Comparison of ENCODE assay signal across 10 cellular contexts in the genomic region with DNA sequence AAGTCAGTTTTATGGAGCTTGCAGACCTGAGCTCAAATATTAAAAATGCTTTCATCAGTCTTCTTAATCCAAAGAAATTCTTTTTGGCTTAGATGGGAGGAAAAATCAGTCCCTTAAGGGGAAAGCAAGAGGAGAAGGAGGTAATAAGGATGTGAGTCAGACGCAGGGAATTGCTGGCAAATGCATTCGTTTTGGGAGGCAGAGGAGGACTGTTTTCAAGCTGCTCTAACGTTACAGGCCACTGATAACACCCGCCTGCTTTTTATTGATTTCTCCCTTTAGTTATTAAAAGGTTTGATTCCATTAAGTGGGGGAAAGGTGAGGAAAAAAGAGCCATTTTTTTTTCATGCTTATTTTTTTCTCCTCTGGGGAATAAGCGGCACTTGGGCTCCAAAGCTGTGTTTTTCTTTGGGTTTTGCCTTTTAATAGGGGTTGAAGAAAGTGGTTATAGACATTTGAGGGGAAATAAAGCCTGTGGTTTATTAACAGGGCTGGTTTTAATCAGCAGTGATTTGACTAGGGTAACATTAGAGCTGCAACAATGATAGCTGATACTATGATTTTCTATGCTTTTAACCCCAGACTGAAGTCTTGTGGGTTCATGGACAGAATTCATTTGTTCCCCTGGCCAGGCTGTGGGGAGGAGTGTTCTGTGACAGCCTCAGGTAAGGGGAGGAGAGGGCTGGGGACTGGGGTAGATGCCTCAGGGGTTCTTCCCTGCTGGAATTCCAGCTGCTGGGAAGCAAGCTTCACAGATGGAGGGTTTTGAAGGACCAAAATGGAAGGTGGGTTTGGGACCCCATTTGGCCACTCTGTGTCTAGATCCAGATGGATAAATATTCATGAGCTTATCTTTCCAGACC.
DNase-seq lines count a peak whose midpoint lies in the region; ATAC-seq and TF ChIP-seq lines count a peak whose summit lies in the region.
"Had no signal": no experiment of that assay in that cellular context is flagged by ENCODE, and none has a peak within 500 bp of the region (broad histone marks: within the 10 kb centered on the region; RNA-seq: fewer than 3 reads in every experiment).

No MANE protein-coding gene starts in this region.

- ATAC-seq in left lung (peak; percentile 66), GM21447 (IDR thresholded peaks at IDR 0.05; ENCODE audit: unreplicated experiment) (no peak)

- H3K27ac Mint-ChIP-seq in chondrocyte (ENCODE audit: unreplicated experiment): peak overlapping the region; percentile 91
- H3K27ac Mint-ChIP-seq: activated naive CD4-positive, alpha-beta T cell treated with anti-CD3 and anti-CD28 coated beads, Interleukin-2, amount 10 ng/mL, durations not matched to agents 7 days and 5 days had no signal

- no peaks in the 10 kb centered on the region for H3K4me1 ChIP-seq in left lung
- H3K4me1 ChIP-seq in tibial artery: peaks cover 0 to 28% (median 23%) of the 10 kb centered on the region in 4 donors

- peak; percentile 93 for DNase-seq in HT1080 (ENCODE audit: low read depth)
- DNase-seq in chondrocyte (ENCODE audit: low spot score): no peak
- peak in 1 of 2 donors; percentile 39 for DNase-seq in left lung
- DNase-seq in tibial artery: peak; percentile 75 to 77
- DNase-seq in activated CD4-positive, alpha-beta T cell treated with anti-CD3 and anti-CD28 coated beads for 1 hour: no peak
- DNase-seq in CD1c-positive myeloid dendritic cell (ENCODE audit: extremely low spot score): no peak
- DNase-seq in DMS153 (lab: John Stamatoyannopoulos, UW): no peak
- DNase-seq: activated naive CD4-positive, alpha-beta T cell treated with anti-CD3 and anti-CD28 coated beads, Interleukin-2, amount 10 ng/mL, durations not matched to agents 7 days and 5 days; NCI-H1105 had no signal

- TF ChIP-seq CTCF in chondrocyte (IDR thresholded peaks at IDR 0.05) (no peak), left lung (IDR thresholded peaks at IDR 0.05) (no peak), tibial artery (IDR thresholded peaks at IDR 0.05) (no peak)

- peak overlapping the region in 1 of 2 donors; percentile 65 for H3K27ac ChIP-seq in left lung
- H3K27ac ChIP-seq in tibial artery: peak overlapping the region; percentile 71 to 72

- intact Hi-C loops in left lung (cut with DNase I) (no loop called here), tibial artery (cut with DNase I; ENCODE audit: low total_unique reads) (no loop called here)

- H3K4me1 Mint-ChIP-seq in chondrocyte (ENCODE audit: low read depth): peaks cover 29% of the 10 kb centered on the region
- H3K4me1 Mint-ChIP-seq: activated naive CD4-positive, alpha-beta T cell treated with anti-CD3 and anti-CD28 coated beads, Interleukin-2, amount 10 ng/mL, durations not matched to agents 7 days and 5 days had no signal

- no peaks in the 10 kb centered on the region for H3K27me3 Mint-ChIP-seq in chondrocyte (ENCODE audit: low read depth)
- H3K27me3 Mint-ChIP-seq: activated naive CD4-positive, alpha-beta T cell treated with anti-CD3 and anti-CD28 coated beads, Interleukin-2, amount 10 ng/mL, durations not matched to agents 7 days and 5 days had no signal

- H3K36me3 ChIP-seq in left lung (no peaks in the 10 kb centered on the region), tibial artery (no peaks in the 10 kb centered on the region)

- H3K27me3 ChIP-seq in left lung: peaks cover 0 to 5% of the 10 kb centered on the region in 2 donors
- H3K27me3 ChIP-seq in tibial artery: no peaks in the 10 kb centered on the region

- H3K4me3 ChIP-seq in left lung: no peak overlapping the region
- H3K4me3 ChIP-seq in tibial artery: no peak overlapping the region

- H3K9me3 ChIP-seq in left lung: no peaks in the 10 kb centered on the region
- no peaks in the 10 kb centered on the region for H3K9me3 ChIP-seq in tibial artery

- H3K4me3 Mint-ChIP-seq in chondrocyte (ENCODE audit: unreplicated experiment): peak overlapping the region; percentile 42
- H3K4me3 Mint-ChIP-seq: activated naive CD4-positive, alpha-beta T cell treated with anti-CD3 and anti-CD28 coated beads, Interleukin-2, amount 10 ng/mL, durations not matched to agents 7 days and 5 days had no signal

- no peaks in the 10 kb centered on the region for H3K36me3 Mint-ChIP-seq in chondrocyte (ENCODE audit: low read depth)
- H3K36me3 Mint-ChIP-seq: activated naive CD4-positive, alpha-beta T cell treated with anti-CD3 and anti-CD28 coated beads, Interleukin-2, amount 10 ng/mL, durations not matched to agents 7 days and 5 days had no signal

- no peaks in the 10 kb centered on the region for H3K9me3 Mint-ChIP-seq in chondrocyte (ENCODE audit: low read depth)
- H3K9me3 Mint-ChIP-seq: activated naive CD4-positive, alpha-beta T cell treated with anti-CD3 and anti-CD28 coated beads, Interleukin-2, amount 10 ng/mL, durations not matched to agents 7 days and 5 days had no signal

Comparison
In these comparisons a context has a peak if more than half of its experiments do, and no peak if none do; other contexts are left out.
1. DNase-seq: peak in HT1080 (single experiment) and tibial artery (2 of 2); none in chondrocyte (single experiment), activated CD4-positive, alpha-beta T cell treated with anti-CD3 and anti-CD28 coated beads for 1 hour (single experiment), CD1c-positive myeloid dendritic cell (single experiment) and DMS153 (single experiment).